1 cellular context compared by ENCODE assay signal in genomic region chr5:37005946-37006540, GRCh38.
TF ChIP-seq lines count a peak whose summit lies in the region.

No MANE protein-coding gene starts in this region.

TF ChIP-seq in WTC11, 78 proteins besides CTCF, POLR2A, EP300 and RAD21:
- TF ChIP-seq FOXK1 (CRISPR knock-in tag; IDR thresholded peaks at IDR 0.05): no peak
- no peak for TF ChIP-seq ZNF219 (CRISPR knock-in tag; IDR thresholded peaks at IDR 0.05; ENCODE audit: borderline replicate concordance)
- no peak for TF ChIP-seq PREB (CRISPR knock-in tag; IDR thresholded peaks at IDR 0.05; ENCODE audit: borderline replicate concordance)
- no peak for TF ChIP-seq CREM (CRISPR knock-in tag; IDR thresholded peaks at IDR 0.05)
